Comparison of ENCODE assay signal across 8 cellular contexts in the genomic region with DNA sequence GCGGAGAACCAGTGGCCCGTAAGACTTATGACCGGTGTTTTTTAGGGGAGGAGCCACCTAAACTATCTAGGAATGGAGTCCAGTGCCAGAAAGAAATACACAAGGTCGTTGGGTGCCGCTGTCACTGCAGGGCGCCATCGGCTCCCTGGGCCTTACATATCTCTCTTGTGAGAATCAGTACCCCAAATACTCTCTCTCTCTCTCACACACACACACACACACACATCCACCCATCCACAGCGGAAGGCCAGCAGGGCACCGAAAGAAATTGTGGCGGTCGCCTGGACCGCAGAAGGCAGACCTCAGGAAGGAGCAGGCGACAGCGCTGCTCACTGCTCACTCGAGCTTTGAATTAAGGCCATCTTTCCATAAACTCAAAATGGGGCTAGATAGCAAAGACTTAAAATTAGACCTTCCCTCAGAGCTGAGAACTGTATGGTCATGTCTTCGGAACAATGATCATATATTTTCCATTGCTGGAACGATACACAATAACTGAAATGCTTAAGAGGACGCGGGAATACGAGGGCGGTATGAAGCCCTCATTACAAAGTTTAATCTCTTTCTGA. TPM values are rescaled to one million over a fixed set of nuclear protein-coding genes. Genes with fewer than 3 reads are reported as not detected.
DNase-seq lines count a peak whose midpoint lies in the region; TF ChIP-seq lines count a peak whose summit lies in the region.

No MANE protein-coding gene starts in this region.

- no peak overlapping the region for H2BK5ac ChIP-seq in H9 (ENCODE audit: insufficient read length, low read length)

- H4K91ac ChIP-seq in H9 (ENCODE audit: insufficient read length, low read depth, low read length) = no peak overlapping the region

- peaks cover 36 to 46% of the 10 kb centered on the region in 2 experiments for H3K4me1 Mint-ChIP-seq in H9

- peaks cover 0 to 2% (median 0%) of the 10 kb centered on the region in 3 experiments; a peak in 4 of 7 replicates for H3K36me3 Mint-ChIP-seq in H9 (ENCODE audit: insufficient read depth in 1 of 3, low read depth in 3 of 3)

- no peak overlapping the region for H4K5ac ChIP-seq in H9 (ENCODE audit: insufficient read length, low read depth, low read length)

- H2BK120ac ChIP-seq in H9 (ENCODE audit: low read depth, low read length, poor library complexity, severe bottlenecking) = no peak overlapping the region

- H3K9ac ChIP-seq in H9 (ENCODE audit: extremely low read depth, insufficient read length, low read length) = no peak overlapping the region

- no peak overlapping the region for H4K8ac ChIP-seq in H9 (replicated peaks; ENCODE audit: insufficient read length, low read depth, low read length)

- H3K18ac ChIP-seq in H9 (ENCODE audit: insufficient read length, low read depth, low read length) = no peak overlapping the region

- H3K4me3 Mint-ChIP-seq in H9 = peak overlapping the region; percentile 39 to 44; a peak in 4 of 5 replicates

- no peak overlapping the region for H3T11ph ChIP-seq in H9 (ENCODE audit: low read length)

- no peak overlapping the region for H2BK15ac ChIP-seq in H9 (ENCODE audit: low read depth, low read length)

- H3K27ac ChIP-seq in H9 (ENCODE audit: insufficient read length, low read depth, low read length) = no peak overlapping the region

- no peak overlapping the region for H2BK12ac ChIP-seq in H9 (ENCODE audit: insufficient read length, low read depth, low read length)

- H4K20me1 ChIP-seq in H9 (ENCODE audit: control insufficient read depth, insufficient read depth, insufficient read length) = no peaks in the 10 kb centered on the region

- no peak overlapping the region for H3K23ac ChIP-seq in H9 (ENCODE audit: insufficient read length, low read depth, low read length)

- H3K4me1 ChIP-seq in H9 (ENCODE audit: insufficient read depth, low read length) = peaks cover 7% of the 10 kb centered on the region; the same call in 1 of the 2 replicates

- H3K27me3 ChIP-seq in H9 (ENCODE audit: insufficient read depth, low read length) = peaks cover 55% of the 10 kb centered on the region

- H2AFZ ChIP-seq in H9 (ENCODE audit: low read length) = no peak overlapping the region

- H3K27ac Mint-ChIP-seq in H9 = no peak overlapping the region

- H3K56ac ChIP-seq in H9 (ENCODE audit: insufficient read length, low read depth, low read length) = no peak overlapping the region

- peaks cover 89% of the 10 kb centered on the region for H3K27me3 Mint-ChIP-seq in H9 (ENCODE audit: low read depth)

- H3K9me3 ChIP-seq in H9 (ENCODE audit: control insufficient read depth, low read depth, low read length) = no peaks in the 10 kb centered on the region

- peaks cover 13% of the 10 kb centered on the region for H3K23me2 ChIP-seq in H9 (ENCODE audit: insufficient read length, low read depth, low read length, poor library complexity, severe bottlenecking)

- TF ChIP-seq CTCF in GM12865 (IDR thresholded peaks at IDR 0.05; ENCODE audit: insufficient read depth, low read depth, low read length, missing control alignments) (no peak), H9 (conservative IDR thresholded peaks at IDR 0.05) (no peak)

- no peaks in the 10 kb centered on the region for H3K79me1 ChIP-seq in H9 (ENCODE audit: insufficient read depth, low read depth, low read length, poor library complexity, severe bottlenecking)

- DNase-seq in GM12865 (ENCODE audit: low read depth) (peak; percentile 35), H9 (no peak), myocyte (ENCODE audit: low read depth) (peak; percentile 9), mesenteric fat pad (ENCODE audit: low spot score) (no peak), 8988T (no peak), NCI-H1694 (lab: John Stamatoyannopoulos, UW) (no peak), HT-29 (ENCODE audit: low spot score) (no peak)
- DNase-seq in activated T-cell treated with anti-CD3 and anti-CD28 coated beads, Interleukin-2, amount 50 U/mL, for 48 hours = peak; percentile 44 to 49

- WGBS in H9 (ENCODE audit: extremely low coverage, insufficient read length, low lambda C conversion rate) = no CpG with 5 or more reads among the region's 21 CpGs

- no peak overlapping the region for H3K4ac ChIP-seq in H9 (ENCODE audit: low read depth, low read length)

- no peak overlapping the region for H2AK5ac ChIP-seq in H9 (ENCODE audit: insufficient read length, low read length)

- H3K9me3 Mint-ChIP-seq in H9 = peaks cover 2 to 10% of the 10 kb centered on the region in 2 experiments; a peak in 4 of 5 replicates

- H3K79me2 ChIP-seq in H9 (ENCODE audit: insufficient read depth, low read length) = no peaks in the 10 kb centered on the region

- H2BK20ac ChIP-seq in H9 (ENCODE audit: low read depth, low read length, poor library complexity, severe bottlenecking) = no peak overlapping the region

- H3K14ac ChIP-seq in H9 (ENCODE audit: insufficient read depth, low read length) = no peak overlapping the region

- H3K4me2 ChIP-seq in H9 (ENCODE audit: insufficient read depth, insufficient read length, low read length) = peak overlapping the region; percentile 97

- no peak overlapping the region for H3K4me3 ChIP-seq in GM12865 (ENCODE audit: low read depth, low read length)

RNA-seq across cellular contexts. Expression of a gene that starts 10.3 kb away (rescaled TPM):
- total RNA-seq in H9 (2021) = 1.5 and 2.0 TPM in 2 replicates
- 0.08 TPM in 1 of 2 replicates, not detected in the other for total RNA-seq in myocyte
- polyA plus RNA-seq in myocyte (2012) = 0.33 TPM
- 67.7 TPM for total RNA-seq in mesenteric fat pad
- total RNA-seq in HT-29 (2014; rRNA removed; shearing (Covaris generic)) = 4.1 and 5.2 TPM in 2 replicates

Comparison
In these comparisons a context has a peak if more than half of its experiments do, and no peak if none do; other contexts are left out.
1. DNase-seq: peak in GM12865 (single experiment), activated T-cell treated with anti-CD3 and anti-CD28 coated beads, Interleukin-2, amount 50 U/mL, for 48 hours (2 of 2) and myocyte (single experiment); none in H9 (single experiment), mesenteric fat pad (single experiment), 8988T (single experiment), NCI-H1694 (single experiment) and HT-29 (single experiment).
2. RNA of a gene that starts 10.3 kb away (total RNA-seq): 67.7 TPM in mesenteric fat pad (single experiment); 4.1 to 5.2 TPM in HT-29, 1.5 to 2.0 TPM in H9 and 0.08 TPM in myocyte; every median in the first group is over 10 times any median in the second.